10 cellular contexts compared by ENCODE assay signal in the genomic region with DNA sequence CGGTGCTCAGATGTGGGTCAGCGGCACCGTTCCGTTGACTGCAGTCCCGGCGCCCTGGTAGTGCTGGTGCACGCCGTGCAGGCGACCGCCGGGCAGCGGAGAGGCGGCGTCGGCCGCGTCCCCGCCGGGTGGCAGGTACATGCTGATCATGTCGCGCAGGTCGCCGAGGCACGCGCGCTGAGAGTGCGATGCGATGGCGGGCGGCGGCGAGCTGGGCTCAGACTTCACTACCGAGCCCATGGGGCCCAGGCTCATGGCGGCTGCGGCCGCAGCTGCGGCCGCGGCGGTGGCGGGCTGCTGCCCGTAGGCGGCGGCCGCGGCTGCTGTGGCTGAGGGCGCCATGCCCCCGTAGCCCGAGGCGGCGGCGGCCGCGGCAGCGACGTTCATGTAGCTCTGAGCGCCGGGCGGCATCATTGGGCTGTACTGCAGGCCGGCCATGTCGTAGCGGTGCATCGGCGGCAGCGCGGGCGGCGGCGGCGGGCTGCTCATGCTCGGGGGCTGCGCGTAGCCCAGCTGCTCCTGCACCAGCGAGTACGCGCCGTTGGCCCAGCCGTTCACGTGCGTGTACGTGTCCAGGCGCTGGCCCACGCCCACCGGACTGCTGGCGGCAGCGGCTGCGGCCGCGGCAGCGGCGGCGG. TPM values are rescaled to one million over a fixed set of nuclear protein-coding genes. Genes with fewer than 3 reads are reported as not detected.
DNase-seq lines count a peak whose midpoint lies in the region; ATAC-seq and TF ChIP-seq lines count a peak whose summit lies in the region.
"Had no signal": no experiment of that assay in that cellular context is flagged by ENCODE, and none has a peak within 500 bp of the region (broad histone marks: within the 10 kb centered on the region; RNA-seq: fewer than 3 reads in every experiment).

No MANE protein-coding gene starts in this region.

- no peak overlapping the region for H2AK5ac ChIP-seq in mesenchymal stem cell (ENCODE audit: low read length, severe bottlenecking)

- ATAC-seq in Right ventricle myocardium superior (ENCODE audit: poor library complexity): peak; percentile 84
- ATAC-seq in aorta (ENCODE audit: low FRiP score): peak; percentile 13
- no peak for ATAC-seq in HG03565 (IDR thresholded peaks at IDR 0.05; ENCODE audit: unreplicated experiment)
- ATAC-seq in HG03025 (IDR thresholded peaks at IDR 0.05; ENCODE audit: low FRiP score, unreplicated experiment): no peak

- peaks cover 10 to 18% of the 10 kb centered on the region in 2 donors for H3K27me3 ChIP-seq in right atrium auricular region
- peaks cover 78% of the 10 kb centered on the region for H3K27me3 ChIP-seq in ectodermal cell (ENCODE audit: control insufficient read depth, insufficient read depth, low read length, poor library complexity, severe bottlenecking)
- peaks cover 84% of the 10 kb centered on the region in 2 experiments for H3K27me3 ChIP-seq in mesenchymal stem cell (ENCODE audit: control insufficient read depth in 1 of 2, insufficient read depth in 1 of 2, low read length in 2 of 2)
- no peaks in the 10 kb centered on the region for H3K27me3 ChIP-seq in aorta (ENCODE audit: control insufficient read depth in 1 of 2, insufficient read depth in 2 of 2, low read length in 1 of 2)

- no peak overlapping the region for H2BK5ac ChIP-seq in mesenchymal stem cell (ENCODE audit: low read depth, low read length, poor library complexity, severe bottlenecking)

- no peak overlapping the region for H3K18ac ChIP-seq in mesenchymal stem cell (ENCODE audit: low read depth in 1 of 2, low read length in 2 of 2)

- TF ChIP-seq CTCF in right atrium auricular region (IDR thresholded peaks at IDR 0.05): no peak

- no peak overlapping the region for H3K4ac ChIP-seq in mesenchymal stem cell (ENCODE audit: low read depth in 1 of 2, low read length in 2 of 2)

- no peak overlapping the region for H3K9ac ChIP-seq in mesenchymal stem cell (ENCODE audit: low read length)

- H4K8ac ChIP-seq in mesenchymal stem cell (ENCODE audit: low read length): no peak overlapping the region

- no peak overlapping the region for H4K91ac ChIP-seq in mesenchymal stem cell (ENCODE audit: low read length)

- H3K79me1 ChIP-seq in mesenchymal stem cell (replicated peaks; ENCODE audit: low read length, poor library complexity, severe bottlenecking): no peaks in the 10 kb centered on the region

- H2BK12ac ChIP-seq in mesenchymal stem cell (ENCODE audit: low read length in 2 of 2): no peak overlapping the region

- WGBS in ectodermal cell, 2 experiments: 0% methylated on average over 91 to 92 of the region's 92 CpGs
- under 1% methylated on average over 37 of the region's 92 CpGs for WGBS in mesenchymal stem cell
- WGBS in aorta, 2 donors: 1 to 35% methylated on average over 52 to 92 of the region's 92 CpGs

- no peak overlapping the region for H2BK15ac ChIP-seq in mesenchymal stem cell (ENCODE audit: low read depth, poor library complexity, severe bottlenecking)

- no peak overlapping the region for H3K14ac ChIP-seq in mesenchymal stem cell (ENCODE audit: low read length in 2 of 2)

- peak overlapping the region; percentile 27 for H2AFZ ChIP-seq in mesenchymal stem cell (ENCODE audit: low read depth, low read length)

- H3K9me3 ChIP-seq in right atrium auricular region: no peaks in the 10 kb centered on the region
- H3K9me3 ChIP-seq in ectodermal cell (ENCODE audit: control insufficient read depth, low read length): no peaks in the 10 kb centered on the region
- no peaks in the 10 kb centered on the region for H3K9me3 ChIP-seq in mesenchymal stem cell (ENCODE audit: control insufficient read depth, low read length)
- H3K9me3 ChIP-seq in aorta (ENCODE audit: control insufficient read depth, low read length): no peaks in the 10 kb centered on the region

- H2BK120ac ChIP-seq in mesenchymal stem cell (ENCODE audit: low read depth, low read length): no peak overlapping the region

- no peak for DNase-seq in Right ventricle myocardium superior
- DNase-seq in right atrium auricular region (ENCODE audit: low spot score): no peak
- DNase-seq in mesenchymal stem cell: peak; percentile 25
- DNase-seq in aorta: peak in 1 of 2 donors; percentile 79
- DNase-seq in NCI-H2171 (lab: John Stamatoyannopoulos, UW): no peak
- DNase-seq: activated CD4-positive, alpha-beta T cell treated with anti-CD3 and anti-CD28 coated beads, Interleukin-2, amount 50 U/mL, for 4 hours had no signal

- H3K4me3 ChIP-seq in right atrium auricular region: peak overlapping the region in 1 of 2 donors; percentile 35
- H3K4me3 ChIP-seq in ectodermal cell (ENCODE audit: insufficient read depth, low read depth, low read length): peak overlapping the region; percentile 44
- H3K4me3 ChIP-seq in mesenchymal stem cell (ENCODE audit: insufficient read depth in 1 of 2, low read depth in 1 of 2, low read length in 2 of 2): peak overlapping the region; percentile 49 to 53
- no peak overlapping the region for H3K4me3 ChIP-seq in aorta (ENCODE audit: low read length in 2 of 2)

- intact Hi-C loops in Right ventricle myocardium superior (cut with DNase I) (no loop called here), aorta (cut with DNase I) (no loop called here)

- H3K23ac ChIP-seq in mesenchymal stem cell (ENCODE audit: low read length in 2 of 2): no peak overlapping the region

- H3K36me3 ChIP-seq in right atrium auricular region (no peaks in the 10 kb centered on the region), ectodermal cell (ENCODE audit: control insufficient read depth, insufficient read depth, low read length) (no peaks in the 10 kb centered on the region), mesenchymal stem cell (ENCODE audit: control insufficient read depth in 1 of 2, insufficient read depth in 2 of 2, low read depth in 1 of 2, low read length in 2 of 2) (no peaks in the 10 kb centered on the region), aorta (ENCODE audit: control insufficient read depth in 1 of 2, insufficient read depth in 2 of 2, low read length in 1 of 2) (no peaks in the 10 kb centered on the region)

- peaks cover 0 to 28% of the 10 kb centered on the region in 2 donors for H3K4me1 ChIP-seq in right atrium auricular region
- peaks cover 6% of the 10 kb centered on the region for H3K4me1 ChIP-seq in ectodermal cell (ENCODE audit: control insufficient read depth, insufficient read depth, low read length)
- H3K4me1 ChIP-seq in mesenchymal stem cell (ENCODE audit: control insufficient read depth, insufficient read depth, low read depth, low read length): peaks cover 22% of the 10 kb centered on the region
- no peaks in the 10 kb centered on the region for H3K4me1 ChIP-seq in aorta (ENCODE audit: control insufficient read depth in 1 of 2, insufficient read depth in 2 of 2, low read length in 2 of 2)

- H3K27ac ChIP-seq in right atrium auricular region (no peak overlapping the region), ectodermal cell (ENCODE audit: insufficient read depth, low read depth, low read length, poor library complexity, severe bottlenecking) (no peak overlapping the region), mesenchymal stem cell (ENCODE audit: low read length, poor library complexity, severe bottlenecking) (no peak overlapping the region), aorta (ENCODE audit: low read depth in 1 of 2, low read length in 2 of 2) (no peak overlapping the region)
- H3K27ac ChIP-seq: HL-60 had no signal

- H3K4me2 ChIP-seq in mesenchymal stem cell (ENCODE audit: low read length, poor library complexity, severe bottlenecking): peak overlapping the region; percentile 70

RNA-seq across cellular contexts. Expression of a gene that starts 1.0 kb away (rescaled TPM):
- total RNA-seq in Right ventricle myocardium superior (not detected), right atrium auricular region (not detected), aorta (not detected)
- 20.5 TPM for polyA plus RNA-seq in ectodermal cell (2013, experiment 1 of 4)
- 21.8 TPM for polyA plus RNA-seq in ectodermal cell (2013, experiment 2 of 4)
- polyA plus RNA-seq in ectodermal cell (2013, experiment 3 of 4): 34.2 TPM
- 36.2 TPM for polyA plus RNA-seq in ectodermal cell (2013, experiment 4 of 4)
- not detected for polyA plus RNA-seq in mesenchymal stem cell (2013, experiment 1 of 2)
- 0.01 TPM for polyA plus RNA-seq in mesenchymal stem cell (2013, experiment 2 of 2)
- not detected for polyA plus RNA-seq in aorta

Comparison
In these comparisons a context has a peak if more than half of its experiments do, and no peak if none do; other contexts are left out.
1. ATAC-seq: peak in Right ventricle myocardium superior (single experiment) and aorta (single experiment); none in HG03565 (single experiment) and HG03025 (single experiment).
2. H3K4me3 ChIP-seq: peak in ectodermal cell (single experiment) and mesenchymal stem cell (2 of 2); none in aorta (0 of 2).